ENCODE assay signal across 17 cellular contexts in genomic region chr9:8457814-8458213, GRCh38.
"Had no signal": no experiment of that assay in that cellular context is flagged by ENCODE, and none has a peak within 500 bp of the region (broad histone marks: within the 10 kb centered on the region; RNA-seq: fewer than 3 reads in every experiment).

No MANE protein-coding gene starts in this region.

- H3K4me1 ChIP-seq: lower lobe of right lung, right atrium auricular region, sigmoid colon, testis had no signal

- H3K27me3 ChIP-seq: heart right ventricle, right atrium auricular region, sigmoid colon, testis, tibial nerve had no signal

- DNase-seq: dermis blood vessel endothelial cell; effector CD8-positive, alpha-beta T cell; heart right ventricle; hypothalamus; islet precursor cell; left ventricle myocardium inferior; lower lobe of right lung; mesenchymal stem cell; naive thymus-derived CD4-positive, alpha-beta T cell; nephron progenitor cell; posterior cingulate gyrus; sigmoid colon; stimulated activated CD4-positive, alpha-beta T cell treated with anti-CD3 and anti-CD28 coated beads, Interleukin-12 subunit alpha, Interleukin-12 subunit beta, amount 100 ng/mL, for 4 hours; stimulated activated naive CD4-positive, alpha-beta T cell; testis had no signal

- H3K4me3 ChIP-seq: heart right ventricle, left ventricle myocardium inferior, lower lobe of right lung, right atrium auricular region, sigmoid colon, testis, tibial nerve had no signal

- ATAC-seq: heart right ventricle; lower lobe of right lung; naive thymus-derived CD4-positive, alpha-beta T cell had no signal

- H3K36me3 ChIP-seq: heart right ventricle, left ventricle myocardium inferior, lower lobe of right lung, right atrium auricular region, sigmoid colon, tibial nerve had no signal

- H3K27ac ChIP-seq: heart right ventricle, left ventricle myocardium inferior, lower lobe of right lung, right atrium auricular region, sigmoid colon, testis, tibial nerve had no signal

- H3K9me3 ChIP-seq: heart right ventricle, left ventricle myocardium inferior, lower lobe of right lung, right atrium auricular region, sigmoid colon, testis, tibial nerve had no signal
